In the genomic region with DNA sequence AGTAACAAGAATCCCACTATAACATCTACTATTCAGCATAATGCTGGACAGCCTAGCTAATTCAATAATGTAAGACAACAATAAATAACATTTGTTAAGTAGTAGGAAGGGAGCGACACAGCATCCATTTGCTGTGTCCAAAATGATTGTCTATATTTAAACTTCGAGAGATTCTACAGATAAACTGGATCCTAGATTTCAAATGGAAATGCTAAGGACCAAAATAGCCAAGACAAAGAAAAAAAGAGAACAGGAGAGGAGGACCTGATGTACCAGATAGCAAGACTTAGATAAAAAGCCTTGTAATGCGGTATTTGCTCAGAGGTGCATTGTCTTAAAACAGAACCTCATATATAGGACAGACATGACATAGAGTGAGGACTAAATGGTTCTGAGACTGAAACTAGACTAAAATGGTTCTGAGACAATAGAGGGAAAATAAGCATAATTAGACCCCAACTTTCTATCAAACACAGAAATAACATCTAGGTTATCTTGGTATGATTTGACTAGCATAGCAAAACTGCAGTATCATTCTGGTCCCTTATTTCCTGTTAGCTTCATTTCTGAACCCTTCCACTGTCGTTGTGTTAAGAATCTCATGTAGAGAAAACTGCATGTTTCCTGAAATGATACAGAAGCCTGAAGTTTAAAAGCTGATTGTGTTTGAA, we compare ENCODE assay signal across 11 cellular contexts. TPM values are rescaled to one million over a fixed set of nuclear protein-coding genes. Genes with fewer than 3 reads are reported as not detected.
DNase-seq lines count a peak whose midpoint lies in the region; ATAC-seq and TF ChIP-seq lines count a peak whose summit lies in the region.
"Had no signal": no experiment of that assay in that cellular context is flagged by ENCODE, and none has a peak within 500 bp of the region (broad histone marks: within the 10 kb centered on the region; RNA-seq: fewer than 3 reads in every experiment).

No MANE protein-coding gene starts in this region.

- H2AK5ac ChIP-seq in H9 (ENCODE audit: insufficient read length, low read length): no peak overlapping the region

- H3K23me2 ChIP-seq in H9 (ENCODE audit: insufficient read length, low read depth, low read length, poor library complexity, severe bottlenecking): no peaks in the 10 kb centered on the region

- no peak for DNase-seq in activated naive CD8-positive, alpha-beta T cell treated with anti-CD3 and anti-CD28 coated beads for 36 hours
- DNase-seq in germinal center (ENCODE audit: low spot score): no peak
- DNase-seq in LoVo (ENCODE audit: low spot score): no peak
- DNase-seq in tibial nerve (ENCODE audit: low spot score in 2 of 2): no peak
- DNase-seq in H9: no peak
- DNase-seq: activated gamma-delta T cell treated with Interleukin-2 at 50 U/mL for 16 hours, IMR-90 had no signal

- no peak for TF ChIP-seq POLR2A in tibial nerve (IDR thresholded peaks at IDR 0.05)

- H4K5ac ChIP-seq in H9 (ENCODE audit: insufficient read length, low read depth, low read length): no peak overlapping the region

- H2BK12ac ChIP-seq in H9 (ENCODE audit: insufficient read length, low read depth, low read length): no peak overlapping the region

- no peak overlapping the region for H2BK15ac ChIP-seq in H9 (ENCODE audit: low read depth, low read length)

- no peaks in the 10 kb centered on the region for H4K20me1 ChIP-seq in H9 (ENCODE audit: control insufficient read depth, insufficient read depth, insufficient read length)

- H3K36me3 Mint-ChIP-seq in activated naive CD8-positive, alpha-beta T cell treated with anti-CD3 and anti-CD28 coated beads for 36 hours: no peaks in the 10 kb centered on the region
- no peaks in the 10 kb centered on the region for H3K36me3 Mint-ChIP-seq in H9 (ENCODE audit: insufficient read depth in 1 of 3, low read depth in 3 of 3)

- H3K27me3 ChIP-seq in tibial nerve (no peaks in the 10 kb centered on the region), H9 (ENCODE audit: insufficient read depth, low read length) (no peaks in the 10 kb centered on the region)

- WGBS in tibial nerve, 2 donors: 74 to 77% methylated on average over 4 of the region's 4 CpGs
- WGBS in H9 (ENCODE audit: extremely low coverage, insufficient read length, low lambda C conversion rate): no CpG with 5 or more reads among the region's 4 CpGs

- H3K4me2 ChIP-seq in H9 (ENCODE audit: insufficient read depth, insufficient read length, low read length): no peak overlapping the region

- H3K27ac ChIP-seq in tibial nerve (no peak overlapping the region), H9 (ENCODE audit: insufficient read length, low read depth, low read length) (no peak overlapping the region)

- H4K91ac ChIP-seq in H9 (ENCODE audit: insufficient read length, low read depth, low read length): no peak overlapping the region

- H3K9me3 ChIP-seq in tibial nerve (no peaks in the 10 kb centered on the region), H9 (ENCODE audit: control insufficient read depth, low read depth, low read length) (no peaks in the 10 kb centered on the region)

- H3K27me3 Mint-ChIP-seq in activated naive CD8-positive, alpha-beta T cell treated with anti-CD3 and anti-CD28 coated beads for 36 hours: no peaks in the 10 kb centered on the region
- H3K27me3 Mint-ChIP-seq in H9 (ENCODE audit: low read depth): no peaks in the 10 kb centered on the region

- no peak overlapping the region for H3K4ac ChIP-seq in H9 (ENCODE audit: low read depth, low read length)

- ATAC-seq in GM18498 (IDR thresholded peaks at IDR 0.05; ENCODE audit: unreplicated experiment) (peak; percentile 78), GM21360 (IDR thresholded peaks at IDR 0.05; ENCODE audit: unreplicated experiment) (peak; percentile 75), HG03342 (IDR thresholded peaks at IDR 0.05; ENCODE audit: unreplicated experiment) (peak; percentile 37)
- ATAC-seq: esophagus mucosa had no signal

- H3K4me3 Mint-ChIP-seq in activated naive CD8-positive, alpha-beta T cell treated with anti-CD3 and anti-CD28 coated beads for 36 hours: peak overlapping the region; percentile 70
- no peak overlapping the region for H3K4me3 Mint-ChIP-seq in H9

- H3T11ph ChIP-seq in H9 (ENCODE audit: low read length): no peak overlapping the region

- H3K23ac ChIP-seq in H9 (ENCODE audit: insufficient read length, low read depth, low read length): no peak overlapping the region

- H3K18ac ChIP-seq in H9 (ENCODE audit: insufficient read length, low read depth, low read length): no peak overlapping the region

- H3K79me2 ChIP-seq in H9 (ENCODE audit: insufficient read depth, low read length): no peaks in the 10 kb centered on the region

- H2BK5ac ChIP-seq in H9 (ENCODE audit: insufficient read length, low read length): no peak overlapping the region

- H2BK120ac ChIP-seq in H9 (ENCODE audit: low read depth, low read length, poor library complexity, severe bottlenecking): no peak overlapping the region

- peaks cover 22% of the 10 kb centered on the region for H3K4me1 Mint-ChIP-seq in activated naive CD8-positive, alpha-beta T cell treated with anti-CD3 and anti-CD28 coated beads for 36 hours
- peaks cover 0 to 8% of the 10 kb centered on the region in 2 experiments; a peak in 2 of 4 replicates for H3K4me1 Mint-ChIP-seq in H9

- H3K9me3 Mint-ChIP-seq in activated naive CD8-positive, alpha-beta T cell treated with anti-CD3 and anti-CD28 coated beads for 36 hours: no peaks in the 10 kb centered on the region
- no peaks in the 10 kb centered on the region for H3K9me3 Mint-ChIP-seq in H9

- no peak overlapping the region for H3K14ac ChIP-seq in H9 (ENCODE audit: insufficient read depth, low read length)

- TF ChIP-seq EP300 in tibial nerve (IDR thresholded peaks at IDR 0.05): no peak

- no peaks in the 10 kb centered on the region for H3K79me1 ChIP-seq in H9 (ENCODE audit: insufficient read depth, low read depth, low read length, poor library complexity, severe bottlenecking)

- H3K27ac Mint-ChIP-seq in activated naive CD8-positive, alpha-beta T cell treated with anti-CD3 and anti-CD28 coated beads for 36 hours: peak overlapping the region; percentile 93
- H3K27ac Mint-ChIP-seq in H9: no peak overlapping the region

- H3K56ac ChIP-seq in H9 (ENCODE audit: insufficient read length, low read depth, low read length): no peak overlapping the region

- no peak overlapping the region for H2AFZ ChIP-seq in H9 (ENCODE audit: low read length)

- H3K4me1 ChIP-seq in tibial nerve (peaks cover 0 to 18% (median 5%) of the 10 kb centered on the region in 4 donors), H9 (ENCODE audit: insufficient read depth, low read length) (no peaks in the 10 kb centered on the region)

- H4K8ac ChIP-seq in H9 (replicated peaks; ENCODE audit: insufficient read length, low read depth, low read length): no peak overlapping the region

- H3K36me3 ChIP-seq in tibial nerve: no peaks in the 10 kb centered on the region

- TF ChIP-seq CTCF in tibial nerve (IDR thresholded peaks at IDR 0.05) (no peak), H9 (conservative IDR thresholded peaks at IDR 0.05) (no peak)

- H3K4me3 ChIP-seq in tibial nerve: no peak overlapping the region

- H3K9ac ChIP-seq in H9 (ENCODE audit: extremely low read depth, insufficient read length, low read length): no peak overlapping the region

- no peak overlapping the region for H2BK20ac ChIP-seq in H9 (ENCODE audit: low read depth, low read length, poor library complexity, severe bottlenecking)

RNA-seq across cellular contexts. Expression of a gene that starts 3.8 kb away (rescaled TPM):
- not detected for total RNA-seq in activated naive CD8-positive, alpha-beta T cell treated with anti-CD3 and anti-CD28 coated beads for 36 hours
- 1 to 10 TPM in 3 of 4 donors, not detected in 1; 1.1 to 3.6 (median 1.8) TPM for total RNA-seq in tibial nerve
- total RNA-seq in H9 (2021): not detected in 2 replicates
- total RNA-seq: esophagus mucosa, IMR-90 had no signal
